10 cellular contexts compared by ENCODE assay signal in the genomic region with DNA sequence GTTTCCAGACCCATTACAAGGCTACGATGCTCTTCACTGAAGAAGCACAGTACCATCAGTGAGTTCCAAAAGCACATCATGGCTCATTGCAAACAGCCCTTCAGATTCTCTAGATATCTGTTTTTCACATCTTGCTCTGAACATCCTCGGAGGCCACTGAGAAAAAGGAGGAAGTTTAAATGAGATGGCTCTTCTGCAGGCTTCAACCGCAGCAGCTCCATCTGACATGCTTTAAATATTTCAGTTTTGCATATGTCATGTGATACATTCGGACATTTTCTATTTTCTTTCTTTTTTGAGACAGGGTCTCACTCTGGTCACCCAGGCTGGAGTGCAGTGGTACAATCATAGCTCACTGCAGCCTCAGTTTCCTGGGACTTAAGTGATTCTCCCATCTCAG.
A peak's percentile ranks its signal among the peaks of the same experiment; 100 is the strongest.
DNase-seq lines count a peak whose midpoint lies in the region; ATAC-seq, FAIRE-seq and TF ChIP-seq lines count a peak whose summit lies in the region.
"Had no signal": no experiment of that assay in that cellular context is flagged by ENCODE, and none has a peak within 500 bp of the region (broad histone marks: within the 10 kb centered on the region; RNA-seq: fewer than 3 reads in every experiment).

No MANE protein-coding gene starts in this region.

- H3K4me3 Mint-ChIP-seq in T-helper 2 cell treated with Interferon-gamma antibody and Interleukin-4, amounts not matched to agents 5 μg/mL and 100 μg/mL, for 36 hours = peak overlapping the region; percentile 78

- H3K36me3 Mint-ChIP-seq in T-helper 2 cell treated with Interferon-gamma antibody and Interleukin-4, amounts not matched to agents 5 μg/mL and 100 μg/mL, for 36 hours (ENCODE audit: low read depth) = no peaks in the 10 kb centered on the region

- TF ChIP-seq POLR2A in GM12892 (IDR thresholded peaks at IDR 0.05; ENCODE audit: low read depth, low read length) = 0 out of 2 replicates have a peak, but pooled peaks have one; percentile 34

- no peak for DNase-seq in GM12892 (ENCODE audit: insufficient read length)
- DNase-seq in T-helper 2 cell treated with Interferon-gamma antibody and Interleukin-4, amounts not matched to agents 5 μg/mL and 100 μg/mL, for 36 hours (ENCODE audit: low spot score) = no peak
- DNase-seq in middle frontal gyrus (ENCODE audit: extremely low spot score, low spot score) = no peak
- DNase-seq in activated naive CD4-positive, alpha-beta T cell treated with anti-CD3 and anti-CD28 coated beads, Interleukin-2, amount 50 U/mL, for 16 hours = no peak
- no peak for DNase-seq in NCI-H2227 treated with DMSO at 0.1 percent for 48 hours (lab: John Stamatoyannopoulos, UW)
- DNase-seq in NCI-H2107 treated with DMSO at 0.1 percent for 48 hours (lab: John Stamatoyannopoulos, UW; ENCODE audit: unreplicated experiment) = no peak
- DNase-seq: activated CD8-positive, alpha-beta memory T cell treated with anti-CD3 and anti-CD28 coated beads, Interleukin-2, amount 50 U/mL, for 48 hours; NCI-H2081 treated with DMSO at 0.1 percent for 48 hours had no signal

- H3K27ac Mint-ChIP-seq in T-helper 2 cell treated with Interferon-gamma antibody and Interleukin-4, amounts not matched to agents 5 μg/mL and 100 μg/mL, for 36 hours = peak overlapping the region; percentile 82

- H3K4me1 Mint-ChIP-seq in T-helper 2 cell treated with Interferon-gamma antibody and Interleukin-4, amounts not matched to agents 5 μg/mL and 100 μg/mL, for 36 hours (ENCODE audit: low read depth) = peaks cover 11% of the 10 kb centered on the region

- ATAC-seq in GM21390 (IDR thresholded peaks at IDR 0.05; ENCODE audit: unreplicated experiment) (peak; percentile 70), HG03108 (IDR thresholded peaks at IDR 0.05; ENCODE audit: unreplicated experiment) (peak; percentile 38)

- no peak for FAIRE-seq in GM12892 (lab: Jason Lieb, UNC)

- peaks cover 10% of the 10 kb centered on the region for H3K27me3 Mint-ChIP-seq in T-helper 2 cell treated with Interferon-gamma antibody and Interleukin-4, amounts not matched to agents 5 μg/mL and 100 μg/mL, for 36 hours (ENCODE audit: low read depth)

- H3K9me3 Mint-ChIP-seq in T-helper 2 cell treated with Interferon-gamma antibody and Interleukin-4, amounts not matched to agents 5 μg/mL and 100 μg/mL, for 36 hours = no peaks in the 10 kb centered on the region
